9 cellular contexts compared by ENCODE assay signal in genomic region chr14:67514650-67515385, GRCh38. TPM values are rescaled to one million over a fixed set of nuclear protein-coding genes. Genes with fewer than 3 reads are reported as not detected.
DNase-seq lines count a peak whose midpoint lies in the region; ATAC-seq, FAIRE-seq and TF ChIP-seq lines count a peak whose summit lies in the region.
"Had no signal": no experiment of that assay in that cellular context is flagged by ENCODE, and none has a peak within 500 bp of the region (broad histone marks: within the 10 kb centered on the region; RNA-seq: fewer than 3 reads in every experiment).

No MANE protein-coding gene starts in this region.

- TF ChIP-seq CTCF in HL-60 (IDR thresholded peaks at IDR 0.05; ENCODE audit: insufficient read depth, low read length) (no peak), bronchial epithelial cell (IDR thresholded peaks at IDR 0.05; ENCODE audit: insufficient read depth, low read length, severe bottlenecking) (no peak)

- peaks cover 0 to 2% of the 10 kb centered on the region in 2 donors for H3K4me1 ChIP-seq in small intestine (ENCODE audit: control insufficient read depth in 2 of 2, insufficient read depth in 1 of 2, low read depth in 1 of 2, low read length in 1 of 2)

- ATAC-seq in GM18858 (IDR thresholded peaks at IDR 0.05; ENCODE audit: unreplicated experiment) = no peak

- H3K27ac Mint-ChIP-seq in immature natural killer cell = peak overlapping the region; percentile 84 to 94 (median 90)

- peaks cover 3 to 7% (median 3%) of the 10 kb centered on the region in 3 donors for H3K27me3 Mint-ChIP-seq in immature natural killer cell (ENCODE audit: low read depth in 3 of 3)

- H3K36me3 ChIP-seq in bronchial epithelial cell (ENCODE audit: control insufficient read depth, insufficient read depth, low read length) (no peaks in the 10 kb centered on the region), small intestine (ENCODE audit: control insufficient read depth in 2 of 2, insufficient read depth in 2 of 2, low read length in 2 of 2) (no peaks in the 10 kb centered on the region)

- FAIRE-seq in bronchial epithelial cell (lab: Jason Lieb, UNC) = no peak
- FAIRE-seq in small intestine (lab: Jason Lieb, UNC) = no peak
- FAIRE-seq: islet of Langerhans had no signal

- H3K27me3 ChIP-seq in HL-60 (ENCODE audit: insufficient read depth, poor library complexity, severe bottlenecking) (peaks cover 6% of the 10 kb centered on the region), bronchial epithelial cell (ENCODE audit: control insufficient read depth, insufficient read depth, low read length) (no peaks in the 10 kb centered on the region), small intestine (ENCODE audit: control insufficient read depth in 2 of 2, insufficient read depth in 2 of 2, low read length in 2 of 2) (peaks cover 0 to 2% of the 10 kb centered on the region in 2 donors)

- no peaks in the 10 kb centered on the region for H3K36me3 Mint-ChIP-seq in immature natural killer cell

- 0 to 1% (median 0%) methylated on average over 32 to 75 of the region's 75 CpGs for WGBS in small intestine, 3 donors

- DNase-seq in NCI-H345 (lab: John Stamatoyannopoulos, UW) (peak; percentile 45), NCI-H345 treated with DMSO at 0.1 percent for 48 hours (lab: John Stamatoyannopoulos, UW; ENCODE audit: unreplicated experiment) (no peak), HL-60 (ENCODE audit: low read depth in 1 of 2, low spot score in 1 of 2) (peak in 1 of 2 experiments; percentile 18), T-helper 22 cell (ENCODE audit: low read depth) (peak; percentile 18), bronchial epithelial cell (ENCODE audit: low read depth) (no peak), immature natural killer cell (peak; percentile 61 to 70 (median 65)), small intestine (peak; percentile 74)

- peak overlapping the region; percentile 92 to 96 (median 94) for H3K4me3 Mint-ChIP-seq in immature natural killer cell

- H3K27ac ChIP-seq in HL-60 (replicated peaks) (no peak overlapping the region), small intestine (ENCODE audit: low read depth in 1 of 2, low read length in 1 of 2) (peak overlapping the region; percentile 57 to 71)

- no peaks in the 10 kb centered on the region for H3K9me3 ChIP-seq in small intestine (ENCODE audit: control insufficient read depth, low read depth)

- H3K9me3 Mint-ChIP-seq in immature natural killer cell = no peaks in the 10 kb centered on the region

- H3K4me3 ChIP-seq in HL-60 (replicated peaks; ENCODE audit: insufficient read depth, low read length) = peak overlapping the region; percentile 57
- peak overlapping the region; percentile 62 for H3K4me3 ChIP-seq in bronchial epithelial cell (ENCODE audit: low read depth, low read length)
- H3K4me3 ChIP-seq in small intestine (ENCODE audit: low read depth in 1 of 2, low read length in 2 of 2) = peak overlapping the region; percentile 66 to 95

- peaks cover 27 to 52% of the 10 kb centered on the region in 2 donors for H3K4me1 Mint-ChIP-seq in immature natural killer cell

RNA-seq across cellular contexts. Expression of gene PLEKHH1, which starts 18.3 kb away (rescaled TPM):
- total RNA-seq in bronchial epithelial cell = 4.4 and 4.7 TPM in 2 replicates
- polyA plus RNA-seq in immature natural killer cell = under 1 TPM in 1 of 3 donors, not detected in 2; 0.22 TPM
- 10 to 100 TPM; 21.5 to 65.5 (median 29.5) TPM for polyA plus RNA-seq in small intestine

RNA-seq across cellular contexts. Expression of gene TMEM229B, which starts 26.3 kb away (rescaled TPM):
- 0.26 and 1.2 TPM in 2 replicates for total RNA-seq in bronchial epithelial cell
- polyA plus RNA-seq in immature natural killer cell (10 to 100 TPM; 28.0 to 67.1 (median 35.8) TPM), small intestine (10 to 100 TPM in 2 of 3 donors, 1 to 10 TPM in 1; 6.5 to 27.5 (median 11.4) TPM)

Comparison
In these comparisons a context has a peak if more than half of its experiments do, and no peak if none do; other contexts are left out.
1. DNase-seq: peak in NCI-H345 (single experiment), T-helper 22 cell (single experiment), immature natural killer cell (3 of 3) and small intestine (single experiment); none in NCI-H345 treated with DMSO at 0.1 percent for 48 hours (single experiment) and bronchial epithelial cell (single experiment).
2. RNA of gene PLEKHH1, which starts 18.3 kb away (polyA plus RNA-seq): 21.5 to 65.5 TPM in small intestine; 0.22 TPM in immature natural killer cell; every median in the first group is over 10 times any median in the second.
3. Peak in every context shown above with its lines, with median percentiles within 50 percentile points of each other: H3K4me3 ChIP-seq.